ENCODE assay signal across 2 cellular contexts in genomic region chr4:147434370-147434769, GRCh38. TPM values are rescaled to one million over a fixed set of nuclear protein-coding genes. Genes with fewer than 3 reads are reported as not detected.
"Had no signal": no experiment of that assay in that cellular context is flagged by ENCODE, and none has a peak within 500 bp of the region (broad histone marks: within the 10 kb centered on the region; RNA-seq: fewer than 3 reads in every experiment).

No MANE protein-coding gene starts in this region.

RNA-seq across cellular contexts. Expression of gene EDNRA, which starts 46.5 kb away (rescaled TPM):
- total RNA-seq: dermis microvascular lymphatic vessel endothelial cell; naive thymus-derived CD4-positive, alpha-beta T cell had no signal
- polyA plus RNA-seq: naive thymus-derived CD4-positive, alpha-beta T cell had no signal
